Comparison of ENCODE assay signal across 8 cellular contexts in genomic region chr20:31722388-31723281, GRCh38. TPM values are rescaled to one million over a fixed set of nuclear protein-coding genes. Genes with fewer than 3 reads are reported as not detected.
DNase-seq lines count a peak whose midpoint lies in the region; FAIRE-seq and TF ChIP-seq lines count a peak whose summit lies in the region.

Gene BCL2L1 (minus strand): TSS chr20:31722868. CDS start chr20:31722218, 650 bp downstream.

- H3K27ac ChIP-seq in SK-N-MC (peak within 1 kb of the TSS; percentile 79), neutrophil (peak within 1 kb of the TSS; percentile 96)

- peak; percentile 71 to 81 for DNase-seq in AML-193 (lab: John Stamatoyannopoulos, UW)
- peak; percentile 92 for DNase-seq in M059J (ENCODE audit: low read depth)
- DNase-seq in SK-N-MC (ENCODE audit: low read depth, low spot score) = no peak
- DNase-seq in activated naive CD4-positive, alpha-beta T cell treated with anti-CD3 and anti-CD28 coated beads for 36 hours = peak; percentile 92
- peak; percentile 56 to 65 for DNase-seq in frontal cortex (ENCODE audit: low spot score in 2 of 2)
- peak; percentile 83 for DNase-seq in superior temporal gyrus (ENCODE audit: extremely low spot score)

- H3K36me3 ChIP-seq in SK-N-MC (ENCODE audit: insufficient read depth, low read length) = peaks cover 28% of the 10 kb centered on the region
- H3K36me3 ChIP-seq in neutrophil = peaks cover 10% of the 10 kb centered on the region

- intact Hi-C loops in activated naive CD4-positive, alpha-beta T cell treated with anti-CD3 and anti-CD28 coated beads for 36 hours (cut with micrococcal nuclease) = loop anchor here (1.0 to 2.0 kb wide), 9 partner anchors 7 to 633 kb away; partner anchors contain the start of genes HM13 and TPX2

- peak within 1 kb of the TSS; percentile 95 for H3K4me3 Mint-ChIP-seq in activated naive CD4-positive, alpha-beta T cell treated with anti-CD3 and anti-CD28 coated beads for 36 hours

- H3K27ac Mint-ChIP-seq in activated naive CD4-positive, alpha-beta T cell treated with anti-CD3 and anti-CD28 coated beads for 36 hours = peak within 1 kb of the TSS; percentile 99

- H3K9ac ChIP-seq in SK-N-MC (ENCODE audit: insufficient read length) = peak within 1 kb of the TSS; percentile 86

- peak; percentile 64 for TF ChIP-seq POLR2A in GM19193 (IDR thresholded peaks at IDR 0.05; ENCODE audit: extremely low read depth, insufficient read depth, insufficient read length)

- H3K9me3 ChIP-seq in SK-N-MC (ENCODE audit: low read depth, low read length) = no peaks in the 10 kb centered on the region
- no peaks in the 10 kb centered on the region for H3K9me3 ChIP-seq in neutrophil

- CTCF ChIA-PET in activated naive CD4-positive, alpha-beta T cell treated with anti-CD3 and anti-CD28 coated beads for 36 hours (lab: Charles Lee) = interaction anchor here (0.5 to 12.6 kb wide), 19 partner anchors 12 to 163 kb away, joined by 3 to 339 read pairs (median 5); partner anchors contain the start of gene ID1

- H3K4me1 ChIP-seq in neutrophil (ENCODE audit: control insufficient read depth in 1 of 2, insufficient read depth in 1 of 2, low read depth in 1 of 2, low read length in 1 of 2) = peaks cover 68 to 71% of the 10 kb centered on the region in 2 experiments

- H3K27me3 Mint-ChIP-seq in activated naive CD4-positive, alpha-beta T cell treated with anti-CD3 and anti-CD28 coated beads for 36 hours (ENCODE audit: low read depth) = no peaks in the 10 kb centered on the region

- FAIRE-seq in frontal cortex (lab: Jason Lieb, UNC) = no peak

- no peaks in the 10 kb centered on the region for H3K9me3 Mint-ChIP-seq in activated naive CD4-positive, alpha-beta T cell treated with anti-CD3 and anti-CD28 coated beads for 36 hours

- TF ChIP-seq CTCF in neutrophil (IDR thresholded peaks at IDR 0.05) = peak; percentile 33

- peak within 1 kb of the TSS; percentile 94 for H3K4me3 ChIP-seq in SK-N-MC
- peak within 1 kb of the TSS; percentile 83 to 100 for H3K4me3 ChIP-seq in neutrophil (ENCODE audit: low read depth in 1 of 2, low read length in 1 of 2)

- H3K4me1 Mint-ChIP-seq in activated naive CD4-positive, alpha-beta T cell treated with anti-CD3 and anti-CD28 coated beads for 36 hours (ENCODE audit: low read depth) = peaks cover 9% of the 10 kb centered on the region

- H3K36me3 Mint-ChIP-seq in activated naive CD4-positive, alpha-beta T cell treated with anti-CD3 and anti-CD28 coated beads for 36 hours (ENCODE audit: low read depth) = peaks cover 45% of the 10 kb centered on the region

- no peaks in the 10 kb centered on the region for H3K27me3 ChIP-seq in neutrophil

RNA-seq across cellular contexts. Expression of gene BCL2L1, which starts in this region (rescaled TPM):
- total RNA-seq in M059J (2014; rRNA removed; shearing (Covaris generic)) = 108 and 117 TPM in 2 replicates
- 10 to 100 TPM; 87.9 to 89.2 TPM for total RNA-seq in activated naive CD4-positive, alpha-beta T cell treated with anti-CD3 and anti-CD28 coated beads for 36 hours
- 32.6 TPM for total RNA-seq in frontal cortex
